ENCODE assay signal across 1 cellular context in genomic region chr9:122218070-122218884, GRCh38.
TF ChIP-seq lines count a peak whose summit lies in the region.

No MANE protein-coding gene starts in this region.

TF ChIP-seq in endothelial cell of umbilical vein, 7 proteins besides CTCF, POLR2A, EP300 and RAD21:
- no peak for TF ChIP-seq MAX (IDR thresholded peaks at IDR 0.05; ENCODE audit: insufficient read depth, insufficient read length)
- TF ChIP-seq MYC (IDR thresholded peaks at IDR 0.05; ENCODE audit: low read depth, low read length), result no peak
- peak; percentile 6 for TF ChIP-seq JUN (IDR thresholded peaks at IDR 0.05; ENCODE audit: borderline replicate concordance, insufficient read depth, insufficient read length, low read depth)
- TF ChIP-seq GATA2 (IDR thresholded peaks at IDR 0.05; ENCODE audit: insufficient read depth, insufficient read length, low read depth, low read length), result no peak
- TF ChIP-seq EZH2 (IDR thresholded peaks at IDR 0.05; ENCODE audit: borderline replicate concordance, low read depth, low read length, severe bottlenecking), result no peak
- TF ChIP-seq FOS (IDR thresholded peaks at IDR 0.05; ENCODE audit: borderline replicate concordance, insufficient read depth, low read length), result peak; percentile 52
- no peak for TF ChIP-seq POLR2AphosphoS5 (IDR thresholded peaks at IDR 0.05; ENCODE audit: insufficient read depth, low read depth, low read length)
